8 cellular contexts compared by ENCODE assay signal in genomic region chr9:83544002-83544698, GRCh38. TPM values are rescaled to one million over a fixed set of nuclear protein-coding genes. Genes with fewer than 3 reads are reported as not detected.
DNase-seq lines count a peak whose midpoint lies in the region; ATAC-seq and TF ChIP-seq lines count a peak whose summit lies in the region.

No MANE protein-coding gene starts in this region.

- H3K27me3 Mint-ChIP-seq in stimulated activated naive B cell treated with anti-CD40 and anti-IgM and Interleukin-4, amounts not matched to agents 10 μg/mL and 1 μg/mL and 100 μg/mL, for 72 hours: peaks cover 13 to 19% of the 10 kb centered on the region in 2 donors

- peak; percentile 73 for DNase-seq in AG08396 (ENCODE audit: low spot score)
- DNase-seq in NCI-H2107 (lab: John Stamatoyannopoulos, UW): peak; percentile 21
- peak in 2 of 3 donors; percentile 42 to 58 for DNase-seq in right cardiac atrium
- DNase-seq in stimulated activated naive B cell treated with anti-CD40 and anti-IgM and Interleukin-4, amounts not matched to agents 10 μg/mL and 1 μg/mL and 100 μg/mL, for 72 hours: no peak
- DNase-seq in activated CD4-positive, alpha-beta T cell treated with anti-CD3 and anti-CD28 coated beads, Interleukin-2, amount 50 U/mL, for 4 hours: no peak

- no peak overlapping the region for H3K4me3 ChIP-seq in WI38 (ENCODE audit: low read depth, low read length)
- no peak overlapping the region for H3K4me3 ChIP-seq in right cardiac atrium (ENCODE audit: low read length)

- peaks cover 2% of the 10 kb centered on the region for H3K4me1 ChIP-seq in right cardiac atrium (ENCODE audit: control insufficient read depth, insufficient read depth, low read length)

- H3K9me3 ChIP-seq in right cardiac atrium (ENCODE audit: control insufficient read depth, low read length): no peaks in the 10 kb centered on the region

- TF ChIP-seq CTCF in WI38 (IDR thresholded peaks at IDR 0.05; ENCODE audit: low read depth, low read length): peak; percentile 61

- intact Hi-C loops in right cardiac atrium (cut with DNase I): loop anchor here in 3 of 4 donors (5.0 to 10.0 kb wide), 3 partner anchors 51 to 329 kb away; no protein-coding TSS in a partner anchor

- no peaks in the 10 kb centered on the region for H3K4me1 Mint-ChIP-seq in stimulated activated naive B cell treated with anti-CD40 and anti-IgM and Interleukin-4, amounts not matched to agents 10 μg/mL and 1 μg/mL and 100 μg/mL, for 72 hours

- peaks cover 4 to 9% of the 10 kb centered on the region in 2 donors for H3K9me3 Mint-ChIP-seq in stimulated activated naive B cell treated with anti-CD40 and anti-IgM and Interleukin-4, amounts not matched to agents 10 μg/mL and 1 μg/mL and 100 μg/mL, for 72 hours

- H3K27ac Mint-ChIP-seq in stimulated activated naive B cell treated with anti-CD40 and anti-IgM and Interleukin-4, amounts not matched to agents 10 μg/mL and 1 μg/mL and 100 μg/mL, for 72 hours: no peak overlapping the region

- H3K27me3 ChIP-seq in right cardiac atrium (ENCODE audit: control insufficient read depth, insufficient read depth): no peaks in the 10 kb centered on the region

- peaks cover 4 to 7% of the 10 kb centered on the region in 2 donors for H3K36me3 Mint-ChIP-seq in stimulated activated naive B cell treated with anti-CD40 and anti-IgM and Interleukin-4, amounts not matched to agents 10 μg/mL and 1 μg/mL and 100 μg/mL, for 72 hours

- no peak overlapping the region for H3K4me3 Mint-ChIP-seq in stimulated activated naive B cell treated with anti-CD40 and anti-IgM and Interleukin-4, amounts not matched to agents 10 μg/mL and 1 μg/mL and 100 μg/mL, for 72 hours

- WGBS in right cardiac atrium: 37% methylated on average over 5 of the region's 5 CpGs

- ATAC-seq in GM18519 (IDR thresholded peaks at IDR 0.05; ENCODE audit: low FRiP score, unreplicated experiment) (peak; percentile 91), HG03045 (IDR thresholded peaks at IDR 0.05; ENCODE audit: unreplicated experiment) (peak; percentile 78), right cardiac atrium (peak; percentile 87 to 96)
- peak; percentile 68 to 71 for ATAC-seq in stimulated activated naive B cell treated with anti-CD40 and anti-IgM and Interleukin-4, amounts not matched to agents 10 μg/mL and 1 μg/mL and 100 μg/mL, for 72 hours (replicated peaks)

- H3K27ac ChIP-seq in right cardiac atrium (ENCODE audit: low read length): no peak overlapping the region

RNA-seq across cellular contexts. Expression of gene FRMD3, which starts 5.9 kb away (rescaled TPM):
- total RNA-seq in right cardiac atrium: 10 to 100 TPM; 34.3 to 75.1 (median 60.6) TPM
- 65.7 TPM for polyA plus RNA-seq in right cardiac atrium

Comparison
In these comparisons a context has a peak if more than half of its experiments do, and no peak if none do; other contexts are left out.
1. DNase-seq: peak in AG08396 (single experiment), NCI-H2107 (single experiment) and right cardiac atrium (2 of 3); none in stimulated activated naive B cell treated with anti-CD40 and anti-IgM and Interleukin-4, amounts not matched to agents 10 μg/mL and 1 μg/mL and 100 μg/mL, for 72 hours (single experiment) and activated CD4-positive, alpha-beta T cell treated with anti-CD3 and anti-CD28 coated beads, Interleukin-2, amount 50 U/mL, for 4 hours (0 of 2).
2. Peak in every context shown above with its lines, with median percentiles within 50 percentile points of each other: ATAC-seq.